ENCODE assay signal across 8 cellular contexts in genomic region chr2:15939556-15939853, GRCh38. TPM values are rescaled to one million over a fixed set of nuclear protein-coding genes. Genes with fewer than 3 reads are reported as not detected.
DNase-seq lines count a peak whose midpoint lies in the region; ATAC-seq, FAIRE-seq and TF ChIP-seq lines count a peak whose summit lies in the region.

No MANE protein-coding gene starts in this region.

- H3K79me1 ChIP-seq in neuronal stem cell (ENCODE audit: low read depth, low read length): no peaks in the 10 kb centered on the region

- dilution Hi-C loops in endothelial cell of umbilical vein (cut with MboI; ENCODE audit: extremely low pct_ligation_motif_present, low sequenced_read_pairs): no loop called here

- H3K23ac ChIP-seq in neuronal stem cell (ENCODE audit: low read depth, low read length, poor library complexity): no peak overlapping the region

- H3K4me1 ChIP-seq in ACC112 (ENCODE audit: control insufficient read depth, insufficient read depth, low read length, unreplicated experiment) (no peaks in the 10 kb centered on the region), endothelial cell of umbilical vein (ENCODE audit: control insufficient read depth, extremely low read depth, insufficient read depth, low read length) (peaks cover 13% of the 10 kb centered on the region), neuronal stem cell (ENCODE audit: control insufficient read depth in 2 of 2, insufficient read depth in 1 of 2, low read depth in 1 of 2, low read length in 2 of 2) (peaks cover 14% of the 10 kb centered on the region in 2 donors)

- H4K8ac ChIP-seq in neuronal stem cell (ENCODE audit: low read depth, low read length): no peak overlapping the region

- peak; percentile 55 to 75 for TF ChIP-seq CTCF in endothelial cell of umbilical vein (IDR thresholded peaks at IDR 0.05; ENCODE audit: extremely low read depth in 1 of 2, insufficient read depth in 1 of 2, low read depth in 1 of 2, low read length in 2 of 2)

- peak; percentile 44 for FAIRE-seq in endothelial cell of umbilical vein (lab: Jason Lieb, UNC)

- no peak for TF ChIP-seq POLR2A in endothelial cell of umbilical vein (IDR thresholded peaks at IDR 0.05; ENCODE audit: low read depth, low read length)

- ATAC-seq in GM19025 (IDR thresholded peaks at IDR 0.05; ENCODE audit: low read depth, unreplicated experiment): peak; percentile 69

- TF ChIP-seq EP300 in Ishikawa (IDR thresholded peaks at IDR 0.05; ENCODE audit: borderline replicate concordance): no peak

- H3K14ac ChIP-seq in neuronal stem cell (ENCODE audit: low read length): no peak overlapping the region

- H3K79me2 ChIP-seq in ACC112 (ENCODE audit: control insufficient read depth, insufficient read depth, low read length, unreplicated experiment) (no peaks in the 10 kb centered on the region), endothelial cell of umbilical vein (ENCODE audit: control insufficient read depth, insufficient read depth, low read length) (no peaks in the 10 kb centered on the region)

- H3K9me3 ChIP-seq in endothelial cell of umbilical vein (replicated peaks; ENCODE audit: control insufficient read depth, insufficient read depth, low read length) (no peaks in the 10 kb centered on the region), neuronal stem cell (replicated peaks in 1 of 2; ENCODE audit: control insufficient read depth in 2 of 2, insufficient read depth in 1 of 2, low read depth in 1 of 2, low read length in 2 of 2) (no peaks in the 10 kb centered on the region)

- H3K4me3 Mint-ChIP-seq in activated T-helper 1 cell treated with anti-CD3 and anti-CD28 coated beads, Interleukin-12 subunit alpha, Interleukin-12 subunit beta, Interleukin-2, Interleukin-4 antibody, amounts not matched to agents 30 ng/mL and 10 ng/mL and 1 ng/mL, durations not matched to agents 14 hours and 24 hours and 36 hours: no peak overlapping the region

- H2AFZ ChIP-seq in ACC112 (ENCODE audit: low read length, unreplicated experiment) (no peak overlapping the region), endothelial cell of umbilical vein (ENCODE audit: low read depth, low read length) (no peak overlapping the region), neuronal stem cell (ENCODE audit: low read length) (peak overlapping the region; percentile 91)

- H3K27me3 Mint-ChIP-seq in activated T-helper 1 cell treated with anti-CD3 and anti-CD28 coated beads, Interleukin-12 subunit alpha, Interleukin-12 subunit beta, Interleukin-2, Interleukin-4 antibody, amounts not matched to agents 30 ng/mL and 10 ng/mL and 1 ng/mL, durations not matched to agents 14 hours and 24 hours and 36 hours (ENCODE audit: insufficient read depth): peaks cover 59% of the 10 kb centered on the region

- H3K4me3 ChIP-seq in ACC112 (ENCODE audit: low read depth, low read length) (0 out of 2 replicates have a peak overlapping the region, but pooled peaks have one; percentile 66), endothelial cell of umbilical vein (replicated peaks in 1 of 3; ENCODE audit: insufficient read depth in 1 of 3, low read depth in 1 of 3, low read length in 3 of 3) (no peak overlapping the region), neuronal stem cell (ENCODE audit: low read length in 2 of 2) (peak overlapping the region; percentile 10 to 92)

- H2BK15ac ChIP-seq in neuronal stem cell (ENCODE audit: low read length): no peak overlapping the region

- no peaks in the 10 kb centered on the region for H3K9me1 ChIP-seq in endothelial cell of umbilical vein (replicated peaks; ENCODE audit: control insufficient read depth, extremely low read depth, insufficient read depth, low read length)

- H2BK12ac ChIP-seq in neuronal stem cell (ENCODE audit: low read length): no peak overlapping the region

- H3K4me2 ChIP-seq in endothelial cell of umbilical vein (ENCODE audit: insufficient read depth, low read length) (peak overlapping the region; percentile 34), neuronal stem cell (ENCODE audit: insufficient read depth, low read length, poor library complexity, severe bottlenecking) (peak overlapping the region; percentile 96)

- H4K20me1 ChIP-seq in endothelial cell of umbilical vein (replicated peaks; ENCODE audit: control insufficient read depth, extremely low read depth, insufficient read depth, low read length): no peaks in the 10 kb centered on the region

- peaks cover 5% of the 10 kb centered on the region for H3K4me1 Mint-ChIP-seq in activated T-helper 1 cell treated with anti-CD3 and anti-CD28 coated beads, Interleukin-12 subunit alpha, Interleukin-12 subunit beta, Interleukin-2, Interleukin-4 antibody, amounts not matched to agents 30 ng/mL and 10 ng/mL and 1 ng/mL, durations not matched to agents 14 hours and 24 hours and 36 hours (ENCODE audit: low read depth)

- POLR2A ChIA-PET in endothelial cell of umbilical vein (lab: Charles Lee): no interaction called here

- no peak overlapping the region for H3K9ac ChIP-seq in endothelial cell of umbilical vein (replicated peaks; ENCODE audit: extremely low read depth, insufficient read depth, low read length)
- H3K9ac ChIP-seq in neuronal stem cell (ENCODE audit: low read depth, low read length, poor library complexity): peak overlapping the region; percentile 83

- no peak overlapping the region for H2AK5ac ChIP-seq in neuronal stem cell (ENCODE audit: low read depth, low read length)

- no peak overlapping the region for H3K4ac ChIP-seq in neuronal stem cell (ENCODE audit: low read length)

- DNase-seq in endothelial cell of umbilical vein (ENCODE audit: low read depth, low spot score) (no peak), neuronal stem cell (ENCODE audit: low spot score) (no peak), NCI-H1930 (lab: John Stamatoyannopoulos, UW) (no peak), SHP77 (lab: John Stamatoyannopoulos, UW) (no peak)
- DNase-seq in activated T-helper 1 cell treated with anti-CD3 and anti-CD28 coated beads, Interleukin-12 subunit alpha, Interleukin-12 subunit beta, Interleukin-2, Interleukin-4 antibody, amounts not matched to agents 30 ng/mL and 10 ng/mL and 1 ng/mL, durations not matched to agents 14 hours and 24 hours and 36 hours (ENCODE audit: low spot score): no peak

- H3K36me3 ChIP-seq in ACC112 (ENCODE audit: insufficient read depth, low read length) (no peaks in the 10 kb centered on the region), endothelial cell of umbilical vein (ENCODE audit: control insufficient read depth in 2 of 2, extremely low read depth in 1 of 2, insufficient read depth in 2 of 2, low read length in 2 of 2) (no peaks in the 10 kb centered on the region), neuronal stem cell (replicated peaks in 1 of 2; ENCODE audit: control insufficient read depth in 2 of 2, insufficient read depth in 2 of 2, low read length in 2 of 2) (peaks cover 1 to 25% of the 10 kb centered on the region in 2 donors)

- TF ChIP-seq RAD21 in Ishikawa (IDR thresholded peaks at IDR 0.05; ENCODE audit: low read depth): no peak

- intact Hi-C loops in endothelial cell of umbilical vein (cut with micrococcal nuclease): loop anchor here (1.0 to 2.0 kb wide), 4 partner anchors 231 to 669 kb away; no protein-coding TSS in a partner anchor
- intact Hi-C loops in activated T-helper 1 cell treated with anti-CD3 and anti-CD28 coated beads, Interleukin-12 subunit alpha, Interleukin-12 subunit beta, Interleukin-2, Interleukin-4 antibody, amounts not matched to agents 30 ng/mL and 10 ng/mL and 1 ng/mL, durations not matched to agents 14 hours and 24 hours and 36 hours (cut with micrococcal nuclease): loop anchor here (2.0 kb wide), 1 partner anchor 817 kb away; no protein-coding TSS in a partner anchor

- H3K36me3 Mint-ChIP-seq in activated T-helper 1 cell treated with anti-CD3 and anti-CD28 coated beads, Interleukin-12 subunit alpha, Interleukin-12 subunit beta, Interleukin-2, Interleukin-4 antibody, amounts not matched to agents 30 ng/mL and 10 ng/mL and 1 ng/mL, durations not matched to agents 14 hours and 24 hours and 36 hours (ENCODE audit: low read depth): no peaks in the 10 kb centered on the region

- H2BK5ac ChIP-seq in neuronal stem cell (ENCODE audit: low read length): peak overlapping the region; percentile 97

- H3K27ac ChIP-seq in ACC112 (ENCODE audit: low read depth, low read length) (no peak overlapping the region), endothelial cell of umbilical vein (ENCODE audit: insufficient read depth, low read depth, low read length) (no peak overlapping the region), neuronal stem cell (replicated peaks; ENCODE audit: low read length) (no peak overlapping the region)

- H2BK120ac ChIP-seq in neuronal stem cell (ENCODE audit: low read depth, low read length): no peak overlapping the region

- WGBS in neuronal stem cell (ENCODE audit: extremely low coverage in 2 of 2, insufficient read length in 2 of 2, insufficient replicate concordance in 1 of 2), 2 donors: no CpG with 5 or more reads among the region's 21 CpGs

- H3K9me3 Mint-ChIP-seq in activated T-helper 1 cell treated with anti-CD3 and anti-CD28 coated beads, Interleukin-12 subunit alpha, Interleukin-12 subunit beta, Interleukin-2, Interleukin-4 antibody, amounts not matched to agents 30 ng/mL and 10 ng/mL and 1 ng/mL, durations not matched to agents 14 hours and 24 hours and 36 hours: no peaks in the 10 kb centered on the region

- no TSS peak for BruUV-seq in endothelial cell of umbilical vein (replicated peaks; lab: Mats Ljungman, UMichigan)

- peaks cover 65% of the 10 kb centered on the region for H3K27me3 ChIP-seq in ACC112 (ENCODE audit: insufficient read depth, low read length)
- peaks cover 42 to 57% of the 10 kb centered on the region in 2 experiments for H3K27me3 ChIP-seq in endothelial cell of umbilical vein (ENCODE audit: control insufficient read depth in 2 of 2, insufficient read depth in 2 of 2, low read length in 2 of 2)
- no peaks in the 10 kb centered on the region for H3K27me3 ChIP-seq in neuronal stem cell (ENCODE audit: control insufficient read depth in 3 of 3, insufficient read depth in 3 of 3, low read depth in 1 of 3, low read length in 3 of 3)

- CTCF ChIA-PET in endothelial cell of umbilical vein (lab: Charles Lee): interaction anchor here (0.7 to 2.0 kb wide), 21 partner anchors 9 to 817 kb away, joined by 3 to 14 read pairs (median 4); no protein-coding TSS in a partner anchor

- H3K18ac ChIP-seq in neuronal stem cell (ENCODE audit: low read length): peak overlapping the region; percentile 86

- H4K91ac ChIP-seq in neuronal stem cell (ENCODE audit: low read depth, low read length, poor library complexity): no peak overlapping the region

- H3K27ac Mint-ChIP-seq in activated T-helper 1 cell treated with anti-CD3 and anti-CD28 coated beads, Interleukin-12 subunit alpha, Interleukin-12 subunit beta, Interleukin-2, Interleukin-4 antibody, amounts not matched to agents 30 ng/mL and 10 ng/mL and 1 ng/mL, durations not matched to agents 14 hours and 24 hours and 36 hours: no peak overlapping the region

RNA-seq across cellular contexts. Expression of gene MYCN, which starts 0.8 kb away (rescaled TPM):
- total RNA-seq in endothelial cell of umbilical vein: 3.6 and 6.8 TPM in 2 replicates
- 0.47 and 0.67 TPM in 2 replicates for polyA plus RNA-seq in endothelial cell of umbilical vein
- polyA plus RNA-seq in endothelial cell of umbilical vein (2011; cell fraction: cytosol; rRNA removed): 0.40 and 0.45 TPM in 2 replicates
- polyA plus RNA-seq in endothelial cell of umbilical vein (2011; cell fraction: nucleus; rRNA removed): 1.1 TPM in 2 replicates
- polyA plus RNA-seq in endothelial cell of umbilical vein (2012): 0.62 and 2.3 TPM in 2 replicates
- 0.53 and 1.0 TPM in 2 replicates for polyA minus RNA-seq in endothelial cell of umbilical vein
- not detected for polyA minus RNA-seq in endothelial cell of umbilical vein (2011; cell fraction: cytosol; rRNA and poly(A)+ RNA removed)
- 0.48 and 0.63 TPM in 2 replicates for polyA minus RNA-seq in endothelial cell of umbilical vein (2011; cell fraction: nucleus; rRNA and poly(A)+ RNA removed)
- 43.3 TPM for polyA plus RNA-seq in neuronal stem cell (2013, experiment 1 of 2)
- polyA plus RNA-seq in neuronal stem cell (2013, experiment 2 of 2): 44.3 TPM
- total RNA-seq in activated T-helper 1 cell treated with anti-CD3 and anti-CD28 coated beads, Interleukin-12 subunit alpha, Interleukin-12 subunit beta, Interleukin-2, Interleukin-4 antibody, amounts not matched to agents 30 ng/mL and 10 ng/mL and 1 ng/mL, durations not matched to agents 14 hours and 24 hours and 36 hours: not detected in 2 replicates

Comparison
In these comparisons a context has a peak if more than half of its experiments do, and no peak if none do; other contexts are left out.
1. H3K4me3 ChIP-seq: peak in ACC112 (single experiment) and neuronal stem cell (2 of 2); none in endothelial cell of umbilical vein (0 of 3).